ENCODE assay signal across 11 cellular contexts in the genomic region with DNA sequence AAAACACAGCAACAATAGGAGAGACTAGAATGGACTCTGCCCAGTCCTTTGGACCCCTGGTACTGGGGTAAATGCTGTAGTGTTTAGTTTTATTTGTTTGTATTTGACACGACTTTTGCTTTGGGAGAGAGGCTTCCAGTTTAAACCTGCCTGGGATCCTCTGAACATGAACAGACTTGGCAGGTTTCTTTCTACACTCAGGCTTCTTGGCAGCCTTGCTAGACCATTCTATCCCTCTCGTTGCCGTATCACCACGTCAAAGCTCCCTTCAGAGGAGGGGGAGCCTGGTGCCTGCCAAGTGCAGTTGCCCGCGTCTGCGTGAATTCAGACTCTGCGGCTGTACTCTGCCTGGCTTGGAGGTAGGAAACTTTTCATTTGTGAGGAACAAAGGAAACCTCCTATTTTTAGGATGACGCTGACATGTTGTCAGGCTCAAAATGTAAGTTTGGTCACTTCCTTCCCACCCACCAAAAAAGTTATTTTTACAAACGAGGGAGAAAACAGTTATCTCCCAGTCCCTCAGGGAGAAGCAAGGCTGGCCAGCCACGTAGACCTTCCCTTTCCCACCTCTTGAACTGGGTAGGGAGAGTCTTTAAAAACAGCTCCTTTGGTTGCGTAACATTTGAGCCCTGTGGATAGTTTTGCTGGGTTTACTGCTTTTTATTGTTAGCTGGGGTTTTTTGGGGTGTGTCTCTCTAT. TPM values are rescaled to one million over a fixed set of nuclear protein-coding genes. Genes with fewer than 3 reads are reported as not detected.
DNase-seq lines count a peak whose midpoint lies in the region; ATAC-seq, FAIRE-seq and TF ChIP-seq lines count a peak whose summit lies in the region.
"Had no signal": no experiment of that assay in that cellular context is flagged by ENCODE, and none has a peak within 500 bp of the region (broad histone marks: within the 10 kb centered on the region; RNA-seq: fewer than 3 reads in every experiment).

No MANE protein-coding gene starts in this region.

- no peak for TF ChIP-seq CTCF in K562 (IDR thresholded peaks at IDR 0.05 in 2 of 3, conservative IDR thresholded peaks at IDR 0.05 in 1 of 3; ENCODE audit: insufficient read depth in 2 of 3, low read depth in 1 of 3, low read length in 3 of 3)

- no peaks in the 10 kb centered on the region for H3K9me1 ChIP-seq in K562 (ENCODE audit: control insufficient read depth, insufficient read depth, low read length)

- H3K4me3 ChIP-seq in K562 (no peak overlapping the region), right cardiac atrium (ENCODE audit: low read length) (peak overlapping the region; percentile 14), HAP-1 (no peak overlapping the region)

- no peak overlapping the region for H3K27ac ChIP-seq in K562 (ENCODE audit: extremely low read depth, low read depth, low read length)
- peak overlapping the region; percentile 95 for H3K27ac ChIP-seq in right cardiac atrium (ENCODE audit: low read length)

- intact Hi-C loops in K562 (cut with micrococcal nuclease) (no loop called here), right cardiac atrium (cut with DNase I) (loop anchor here in 1 of 4 donors (2.0 kb wide), 1 partner anchor 25 kb away; a partner anchor contains a TSS)

- peaks cover 25 to 73% of the 10 kb centered on the region in 2 experiments for H3K27me3 ChIP-seq in K562 (ENCODE audit: control insufficient read depth in 2 of 2, insufficient read depth in 2 of 2, low read length in 2 of 2)
- H3K27me3 ChIP-seq in right cardiac atrium (ENCODE audit: control insufficient read depth, insufficient read depth) = no peaks in the 10 kb centered on the region
- no peaks in the 10 kb centered on the region for H3K27me3 ChIP-seq in HAP-1 (ENCODE audit: low read depth)

- H3K9me3 ChIP-seq in K562 (replicated peaks; ENCODE audit: control insufficient read depth, insufficient read depth, low read depth, low read length) (no peaks in the 10 kb centered on the region), right cardiac atrium (ENCODE audit: control insufficient read depth, low read length) (no peaks in the 10 kb centered on the region), HAP-1 (no peaks in the 10 kb centered on the region)

- no peak overlapping the region for H3K9ac ChIP-seq in K562 (ENCODE audit: insufficient read depth in 1 of 2, low read depth in 2 of 2, low read length in 2 of 2)

- TF ChIP-seq POLR2A in K562 (conservative IDR thresholded peaks at IDR 0.05) = no peak

- no peak for FAIRE-seq in K562 (lab: Jason Lieb, UNC)

- in situ Hi-C loops in K562 (cut with MboI) = no loop called here
- in situ Hi-C loops in HAP-1 (cut with MboI; ENCODE audit: low sequenced_read_pairs) = no loop called here

- CTCF ChIA-PET in K562 (lab: Yijun Ruan, JAX; ENCODE audit: low intra/inter-chr PET ratio) = no interaction called here

- no peaks in the 10 kb centered on the region for H3K79me2 ChIP-seq in K562 (ENCODE audit: control insufficient read depth, insufficient read depth, low read length)

- BruUV-seq in K562 (replicated peaks; lab: Mats Ljungman, UMichigan) = no TSS peak

- no peak overlapping the region for H3K4me2 ChIP-seq in K562 (ENCODE audit: insufficient read depth, low read length)

- H3K4me1 ChIP-seq in K562 (replicated peaks in 1 of 2; ENCODE audit: control insufficient read depth in 2 of 2, insufficient read depth in 2 of 2, low read length in 2 of 2) (peaks cover 2 to 5% of the 10 kb centered on the region in 2 experiments; a peak in 4 of 5 replicates), right cardiac atrium (ENCODE audit: control insufficient read depth, insufficient read depth, low read length) (peaks cover 36% of the 10 kb centered on the region), HAP-1 (no peaks in the 10 kb centered on the region)

- DNase-seq in EH (ENCODE audit: low read depth) (peak; percentile 35), K562 (ENCODE audit: extremely low read depth in 1 of 4, low spot score in 3 of 4) (no peak), right cardiac atrium (peak; percentile 85 to 92 (median 92)), putamen (ENCODE audit: low spot score) (peak; percentile 77), NCI-H69 (lab: John Stamatoyannopoulos, UW) (no peak), activated T-cell treated with anti-CD3 and anti-CD28 coated beads for 4 hours (no peak), HAP-1 (ENCODE audit: low spot score in 2 of 2) (no peak)
- DNase-seq: activated CD4-positive, alpha-beta T cell treated with anti-CD3 and anti-CD28 coated beads for 1 hour; NCI-H1436 treated with DMSO at 0.1 percent for 48 hours had no signal

- WGBS in K562 (ENCODE audit: insufficient coverage, low coverage, missing lambda C conversion rate) = 15% methylated on average over 11 of the region's 12 CpGs
- WGBS in right cardiac atrium = 9% methylated on average over 12 of the region's 12 CpGs

- ATAC-seq in K562 (no peak), right cardiac atrium (peak; percentile 79 to 87), HG03520 (IDR thresholded peaks at IDR 0.05; ENCODE audit: unreplicated experiment) (no peak)
- ATAC-seq: HCT116 had no signal

- no peak overlapping the region for H2AFZ ChIP-seq in K562 (ENCODE audit: low read depth, low read length)

- no peaks in the 10 kb centered on the region for H4K20me1 ChIP-seq in K562 (replicated peaks; ENCODE audit: control insufficient read depth, insufficient read depth, low read length)

- TF ChIP-seq RAD21 in K562 (CRISPR knock-in tag; conservative IDR thresholded peaks at IDR 0.05 in 1 of 2, IDR thresholded peaks at IDR 0.05 in 1 of 2) = no peak

- POLR2A ChIA-PET in K562 (lab: Yijun Ruan, JAX) = interaction anchor here (0.6 to 0.9 kb wide), 3 partner anchors 13 to 943 kb away, joined by 3 read pairs; no protein-coding TSS in a partner anchor

- H3K36me3 ChIP-seq in K562 (ENCODE audit: control insufficient read depth, insufficient read depth, low read length) (no peaks in the 10 kb centered on the region), HAP-1 (replicated peaks) (peaks cover 37% of the 10 kb centered on the region)

- no peak for TF ChIP-seq EP300 in K562 (IDR thresholded peaks at IDR 0.05; ENCODE audit: low read length)

TF ChIP-seq in K562, 482 proteins besides CTCF, POLR2A, EP300 and RAD21:
- TF ChIP-seq CEBPG (CRISPR knock-in tag; IDR thresholded peaks at IDR 0.05) (peak; percentile 25; the same call in 1 of the 2 replicates), CEBPG (tag; conservative IDR thresholded peaks at IDR 0.05 in 1 of 2, IDR thresholded peaks at IDR 0.05 in 1 of 2) (peak; percentile 58 to 88; a peak in 3 of 4 replicates), DPF2 (IDR thresholded peaks at IDR 0.05) (no peak), PTTG1 (tag; IDR thresholded peaks at IDR 0.05; ENCODE audit: low read depth) (no peak), CEBPB (tag; IDR thresholded peaks at IDR 0.05) (peak; percentile 94)
- TF ChIP-seq, protein P1, sequence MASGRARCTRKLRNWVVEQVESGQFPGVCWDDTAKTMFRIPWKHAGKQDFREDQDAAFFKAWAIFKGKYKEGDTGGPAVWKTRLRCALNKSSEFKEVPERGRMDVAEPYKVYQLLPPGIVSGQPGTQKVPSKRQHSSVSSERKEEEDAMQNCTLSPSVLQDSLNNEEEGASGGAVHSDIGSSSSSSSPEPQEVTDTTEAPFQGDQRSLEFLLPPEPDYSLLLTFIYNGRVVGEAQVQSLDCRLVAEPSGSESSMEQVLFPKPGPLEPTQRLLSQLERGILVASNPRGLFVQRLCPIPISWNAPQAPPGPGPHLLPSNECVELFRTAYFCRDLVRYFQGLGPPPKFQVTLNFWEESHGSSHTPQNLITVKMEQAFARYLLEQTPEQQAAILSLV (tag; IDR thresholded peaks at IDR 0.05) = peak; percentile 33; the same call in 1 of the 2 replicates

RNA-seq across cellular contexts. Expression of a gene that starts 26.0 kb away (rescaled TPM):
- total RNA-seq in K562 (2011; cell fraction: chromatin; rRNA removed; ENCODE audit: low replicate concordance) = 1.1 and 6.1 TPM in 2 replicates
- 2.9 and 5.0 TPM in 2 replicates for total RNA-seq in K562 (2011; cell fraction: nucleolus; rRNA removed)
- 2.5 and 2.7 TPM in 2 replicates for total RNA-seq in K562 (2011; cell fraction: nucleoplasm; rRNA removed)
- total RNA-seq in K562 (2014; rRNA removed) (0.41 and 0.45 TPM in 2 replicates), K562 (2014; rRNA removed; fragmentation: Illumina TruSeq; extraction: Trizol) (0.29 and 0.62 TPM in 2 replicates), K562 (2015; rRNA removed; fragmentation: Illumina TruSeq; extraction: Trizol) (0.41 and 0.43 TPM in 2 replicates), K562 (2021) (1.2 and 2.0 TPM in 2 replicates), right cardiac atrium (100 to 1,000 TPM; 117 to 248 (median 134) TPM)
- polyA plus RNA-seq in K562 (2011; rRNA removed) (5.6 and 11.9 TPM in 2 replicates), K562 (2014; fragmentation: Illumina TruSeq; extraction: Trizol) (0.42 and 0.65 TPM in 2 replicates), K562 (2014; fragmentation: Nextera tagmentation; extraction: Ambion mirVana) (under 1 TPM; 0.59 to 0.74 TPM), K562 (2014; rRNA removed) (0.49 and 1.2 TPM in 2 replicates), right cardiac atrium (212 TPM)
- 5.8 and 12.8 TPM in 2 replicates for polyA plus RNA-seq in K562 (2011; cell fraction: cytosol; rRNA removed)
- polyA plus RNA-seq in K562 (2011; cell fraction: nucleus; rRNA removed) = 3.2 and 8.1 TPM in 2 replicates
- polyA plus RNA-seq in K562 (2012) = 1.2 and 1.3 TPM in 2 replicates
- 6.0 and 10.7 TPM in 2 replicates for polyA minus RNA-seq in K562 (2011; rRNA and poly(A)+ RNA removed)
- 2.6 and 6.0 TPM in 2 replicates for polyA minus RNA-seq in K562 (2011; cell fraction: cytosol; rRNA and poly(A)+ RNA removed)
- 2.2 and 4.1 TPM in 2 replicates for polyA minus RNA-seq in K562 (2011; cell fraction: nucleus; rRNA and poly(A)+ RNA removed)

Comparison
In these comparisons a context has a peak if more than half of its experiments do, and no peak if none do; other contexts are left out.
1. DNase-seq: peak in EH (single experiment), right cardiac atrium (3 of 3) and putamen (single experiment); none in K562 (0 of 4), NCI-H69 (single experiment), activated T-cell treated with anti-CD3 and anti-CD28 coated beads for 4 hours (single experiment) and HAP-1 (0 of 2).
2. ATAC-seq: peak in right cardiac atrium (2 of 2); none in K562 (single experiment) and HG03520 (single experiment).
3. RNA of a gene that starts 26.0 kb away (total RNA-seq): 117 to 248 TPM in right cardiac atrium; 0.29 to 6.1 TPM in K562; every median in the first group is over 10 times any median in the second.